ENCODE assay signal across 1 cellular context in genomic region chr15:58179741-58180381, GRCh38.
TF ChIP-seq lines count a peak whose summit lies in the region.

No MANE protein-coding gene starts in this region.

TF ChIP-seq in IMR-90, 13 proteins besides CTCF, POLR2A, EP300 and RAD21:
- TF ChIP-seq SMC3 (IDR thresholded peaks at IDR 0.05; ENCODE audit: low read depth, low read length) (no peak), NFE2L2 (IDR thresholded peaks at IDR 0.05; ENCODE audit: low read depth, low read length) (no peak), BHLHE40 (IDR thresholded peaks at IDR 0.05; ENCODE audit: low read depth, low read length) (no peak), MAFK (IDR thresholded peaks at IDR 0.05; ENCODE audit: low read depth, low read length) (no peak), MXI1 (IDR thresholded peaks at IDR 0.05; ENCODE audit: borderline replicate concordance, low read depth, low read length) (no peak)
